1 cellular context compared by ENCODE assay signal in the genomic region with DNA sequence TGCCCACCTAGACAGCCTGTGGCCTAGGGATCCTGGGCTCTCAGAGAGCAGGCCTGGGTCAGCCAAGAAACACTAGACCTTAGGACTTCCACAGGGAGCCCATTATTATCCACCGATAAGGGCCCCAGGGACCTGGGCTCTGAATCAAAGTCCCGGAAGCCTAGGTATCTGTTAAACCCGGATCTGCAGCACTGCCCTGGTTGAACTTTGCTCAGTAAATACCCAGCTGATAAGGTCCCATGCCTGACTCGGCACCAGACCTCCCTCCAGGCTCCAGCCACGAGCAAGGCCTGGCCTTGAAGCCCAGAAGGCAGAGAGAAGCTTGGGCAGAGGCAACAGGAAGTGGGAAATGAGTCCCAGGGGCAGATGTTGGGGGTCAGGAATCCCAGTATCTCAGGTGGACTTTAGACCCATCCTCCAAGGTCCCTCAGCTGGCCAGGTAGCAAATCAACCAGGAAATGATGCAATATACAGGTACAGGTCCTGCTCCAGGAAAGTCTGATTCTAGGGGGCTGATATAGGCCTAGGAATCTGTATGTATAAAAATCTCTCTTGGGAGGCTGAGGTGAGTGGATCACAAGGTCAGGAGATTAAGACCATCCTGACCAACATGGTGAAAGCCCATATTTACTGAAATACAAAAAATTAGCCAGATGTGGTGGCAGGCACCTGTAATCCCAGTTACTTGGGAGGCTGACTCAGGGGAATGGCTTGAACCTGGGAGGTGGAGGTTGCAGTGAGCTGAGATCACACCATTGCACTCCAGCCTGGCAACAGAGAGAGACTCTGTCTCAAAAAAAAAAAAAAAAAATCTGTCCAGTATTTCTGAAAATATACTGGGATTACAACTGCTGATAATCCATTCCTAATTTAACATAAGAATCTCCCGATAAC.
TF ChIP-seq lines count a peak whose summit lies in the region.

No MANE protein-coding gene starts in this region.

TF ChIP-seq in HepG2, 621 proteins besides CTCF, POLR2A, EP300 and RAD21 (continued from another document and continues in another):
- TF ChIP-seq ZNF468 (CRISPR knock-in tag; IDR thresholded peaks at IDR 0.05): no peak
- peak; percentile 89 for TF ChIP-seq CBFB (CRISPR knock-in tag; IDR thresholded peaks at IDR 0.05)
- TF ChIP-seq ZNF337 (CRISPR knock-in tag; IDR thresholded peaks at IDR 0.05; ENCODE audit: borderline replicate concordance, low read depth): peak; percentile 66; the same call in 1 of the 2 replicates
- TF ChIP-seq ZNF124 (CRISPR knock-in tag; IDR thresholded peaks at IDR 0.05): peak; percentile 89
- TF ChIP-seq PCBP2 (optimal IDR thresholded peaks at IDR 0.05; ENCODE audit: low read depth, low read length, poor library complexity, severe bottlenecking): no peak
- TF ChIP-seq, protein P1, sequence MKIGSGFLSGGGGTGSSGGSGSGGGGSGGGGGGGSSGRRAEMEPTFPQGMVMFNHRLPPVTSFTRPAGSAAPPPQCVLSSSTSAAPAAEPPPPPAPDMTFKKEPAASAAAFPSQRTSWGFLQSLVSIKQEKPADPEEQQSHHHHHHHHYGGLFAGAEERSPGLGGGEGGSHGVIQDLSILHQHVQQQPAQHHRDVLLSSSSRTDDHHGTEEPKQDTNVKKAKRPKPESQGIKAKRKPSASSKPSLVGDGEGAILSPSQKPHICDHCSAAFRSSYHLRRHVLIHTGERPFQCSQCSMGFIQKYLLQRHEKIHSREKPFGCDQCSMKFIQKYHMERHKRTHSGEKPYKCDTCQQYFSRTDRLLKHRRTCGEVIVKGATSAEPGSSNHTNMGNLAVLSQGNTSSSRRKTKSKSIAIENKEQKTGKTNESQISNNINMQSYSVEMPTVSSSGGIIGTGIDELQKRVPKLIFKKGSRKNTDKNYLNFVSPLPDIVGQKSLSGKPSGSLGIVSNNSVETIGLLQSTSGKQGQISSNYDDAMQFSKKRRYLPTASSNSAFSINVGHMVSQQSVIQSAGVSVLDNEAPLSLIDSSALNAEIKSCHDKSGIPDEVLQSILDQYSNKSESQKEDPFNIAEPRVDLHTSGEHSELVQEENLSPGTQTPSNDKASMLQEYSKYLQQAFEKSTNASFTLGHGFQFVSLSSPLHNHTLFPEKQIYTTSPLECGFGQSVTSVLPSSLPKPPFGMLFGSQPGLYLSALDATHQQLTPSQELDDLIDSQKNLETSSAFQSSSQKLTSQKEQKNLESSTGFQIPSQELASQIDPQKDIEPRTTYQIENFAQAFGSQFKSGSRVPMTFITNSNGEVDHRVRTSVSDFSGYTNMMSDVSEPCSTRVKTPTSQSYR (CRISPR knock-in tag; IDR thresholded peaks at IDR 0.05; ENCODE audit: borderline replicate concordance): peak; percentile 79; the same call in 1 of the 2 replicates
- peak; percentile 84 for TF ChIP-seq THAP11 (CRISPR knock-in tag; IDR thresholded peaks at IDR 0.05)
- TF ChIP-seq, protein P2, sequence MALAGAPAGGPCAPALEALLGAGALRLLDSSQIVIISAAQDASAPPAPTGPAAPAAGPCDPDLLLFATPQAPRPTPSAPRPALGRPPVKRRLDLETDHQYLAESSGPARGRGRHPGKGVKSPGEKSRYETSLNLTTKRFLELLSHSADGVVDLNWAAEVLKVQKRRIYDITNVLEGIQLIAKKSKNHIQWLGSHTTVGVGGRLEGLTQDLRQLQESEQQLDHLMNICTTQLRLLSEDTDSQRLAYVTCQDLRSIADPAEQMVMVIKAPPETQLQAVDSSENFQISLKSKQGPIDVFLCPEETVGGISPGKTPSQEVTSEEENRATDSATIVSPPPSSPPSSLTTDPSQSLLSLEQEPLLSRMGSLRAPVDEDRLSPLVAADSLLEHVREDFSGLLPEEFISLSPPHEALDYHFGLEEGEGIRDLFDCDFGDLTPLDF (CRISPR knock-in tag; IDR thresholded peaks at IDR 0.05): peak; percentile 79; the same call in 1 of the 2 replicates
- peak; percentile 96 for TF ChIP-seq CCDC6 (CRISPR knock-in tag; IDR thresholded peaks at IDR 0.05)
- TF ChIP-seq, protein P3, sequence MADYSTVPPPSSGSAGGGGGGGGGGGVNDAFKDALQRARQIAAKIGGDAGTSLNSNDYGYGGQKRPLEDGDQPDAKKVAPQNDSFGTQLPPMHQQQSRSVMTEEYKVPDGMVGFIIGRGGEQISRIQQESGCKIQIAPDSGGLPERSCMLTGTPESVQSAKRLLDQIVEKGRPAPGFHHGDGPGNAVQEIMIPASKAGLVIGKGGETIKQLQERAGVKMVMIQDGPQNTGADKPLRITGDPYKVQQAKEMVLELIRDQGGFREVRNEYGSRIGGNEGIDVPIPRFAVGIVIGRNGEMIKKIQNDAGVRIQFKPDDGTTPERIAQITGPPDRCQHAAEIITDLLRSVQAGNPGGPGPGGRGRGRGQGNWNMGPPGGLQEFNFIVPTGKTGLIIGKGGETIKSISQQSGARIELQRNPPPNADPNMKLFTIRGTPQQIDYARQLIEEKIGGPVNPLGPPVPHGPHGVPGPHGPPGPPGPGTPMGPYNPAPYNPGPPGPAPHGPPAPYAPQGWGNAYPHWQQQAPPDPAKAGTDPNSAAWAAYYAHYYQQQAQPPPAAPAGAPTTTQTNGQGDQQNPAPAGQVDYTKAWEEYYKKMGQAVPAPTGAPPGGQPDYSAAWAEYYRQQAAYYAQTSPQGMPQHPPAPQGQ (CRISPR knock-in tag; IDR thresholded peaks at IDR 0.05; ENCODE audit: borderline replicate concordance): peak; percentile 68; the same call in 1 of the 2 replicates
- TF ChIP-seq, protein P4, sequence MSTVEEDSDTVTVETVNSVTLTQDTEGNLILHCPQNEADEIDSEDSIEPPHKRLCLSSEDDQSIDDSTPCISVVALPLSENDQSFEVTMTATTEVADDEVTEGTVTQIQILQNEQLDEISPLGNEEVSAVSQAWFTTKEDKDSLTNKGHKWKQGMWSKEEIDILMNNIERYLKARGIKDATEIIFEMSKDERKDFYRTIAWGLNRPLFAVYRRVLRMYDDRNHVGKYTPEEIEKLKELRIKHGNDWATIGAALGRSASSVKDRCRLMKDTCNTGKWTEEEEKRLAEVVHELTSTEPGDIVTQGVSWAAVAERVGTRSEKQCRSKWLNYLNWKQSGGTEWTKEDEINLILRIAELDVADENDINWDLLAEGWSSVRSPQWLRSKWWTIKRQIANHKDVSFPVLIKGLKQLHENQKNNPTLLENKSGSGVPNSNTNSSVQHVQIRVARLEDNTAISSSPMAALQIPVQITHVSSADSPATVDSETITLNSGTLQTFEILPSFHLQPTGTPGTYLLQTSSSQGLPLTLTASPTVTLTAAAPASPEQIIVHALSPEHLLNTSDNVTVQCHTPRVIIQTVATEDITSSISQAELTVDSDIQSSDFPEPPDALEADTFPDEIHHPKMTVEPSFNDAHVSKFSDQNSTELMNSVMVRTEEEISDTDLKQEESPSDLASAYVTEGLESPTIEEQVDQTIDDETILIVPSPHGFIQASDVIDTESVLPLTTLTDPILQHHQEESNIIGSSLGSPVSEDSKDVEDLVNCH (CRISPR knock-in tag; IDR thresholded peaks at IDR 0.05): no peak
- peak; percentile 88; the same call in 1 of the 2 replicates for TF ChIP-seq NFKBIZ (CRISPR knock-in tag; IDR thresholded peaks at IDR 0.05)
- TF ChIP-seq ZNF431 (CRISPR knock-in tag; IDR thresholded peaks at IDR 0.05; ENCODE audit: borderline replicate concordance, low read depth): peak; percentile 85; the same call in 1 of the 2 replicates
- TF ChIP-seq ZNF430 (CRISPR knock-in tag; IDR thresholded peaks at IDR 0.05): peak; percentile 97
- peak; percentile 92 for TF ChIP-seq NR2C2 (CRISPR knock-in tag; IDR thresholded peaks at IDR 0.05; ENCODE audit: borderline replicate concordance)
- TF ChIP-seq, protein P5, sequence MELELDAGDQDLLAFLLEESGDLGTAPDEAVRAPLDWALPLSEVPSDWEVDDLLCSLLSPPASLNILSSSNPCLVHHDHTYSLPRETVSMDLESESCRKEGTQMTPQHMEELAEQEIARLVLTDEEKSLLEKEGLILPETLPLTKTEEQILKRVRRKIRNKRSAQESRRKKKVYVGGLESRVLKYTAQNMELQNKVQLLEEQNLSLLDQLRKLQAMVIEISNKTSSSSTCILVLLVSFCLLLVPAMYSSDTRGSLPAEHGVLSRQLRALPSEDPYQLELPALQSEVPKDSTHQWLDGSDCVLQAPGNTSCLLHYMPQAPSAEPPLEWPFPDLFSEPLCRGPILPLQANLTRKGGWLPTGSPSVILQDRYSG (CRISPR knock-in tag; IDR thresholded peaks at IDR 0.05): 0 out of 2 replicates have a peak, but pooled peaks have one; percentile 72
- TF ChIP-seq HNRNPH1 (optimal IDR thresholded peaks at IDR 0.05; ENCODE audit: low read depth, low read length): no peak
- no peak for TF ChIP-seq ZKSCAN5 (CRISPR knock-in tag; IDR thresholded peaks at IDR 0.05)
- peak; percentile 92; the same call in 1 of the 2 replicates for TF ChIP-seq NFKB2 (CRISPR knock-in tag; IDR thresholded peaks at IDR 0.05; ENCODE audit: borderline replicate concordance)
- 0 out of 2 replicates have a peak, but pooled peaks have one; percentile 28 for TF ChIP-seq ZNF674 (CRISPR knock-in tag; IDR thresholded peaks at IDR 0.05; ENCODE audit: low read depth)
- peak; percentile 92 for TF ChIP-seq HIVEP1 (CRISPR knock-in tag; IDR thresholded peaks at IDR 0.05)
- TF ChIP-seq PHF21A (CRISPR knock-in tag; IDR thresholded peaks at IDR 0.05): peak; percentile 99
- TF ChIP-seq PRMT3 (CRISPR knock-in tag; IDR thresholded peaks at IDR 0.05; ENCODE audit: borderline replicate concordance, low read depth): peak; percentile 66; the same call in 1 of the 2 replicates
- peak; percentile 89; the same call in 1 of the 2 replicates for TF ChIP-seq SOX13 (IDR thresholded peaks at IDR 0.05)
- TF ChIP-seq SOX13 (CRISPR knock-in tag; conservative IDR thresholded peaks at IDR 0.05 in 1 of 2, IDR thresholded peaks at IDR 0.05 in 1 of 2): peak in 1 of 2 experiments; percentile 91; a peak in 2 of 4 replicates
- no peak for TF ChIP-seq SRSF9 (IDR thresholded peaks at IDR 0.05; ENCODE audit: borderline replicate concordance, insufficient read depth, low read depth, low read length, poor library complexity, severe bottlenecking)
- TF ChIP-seq ZNF552 (CRISPR knock-in tag; IDR thresholded peaks at IDR 0.05; ENCODE audit: borderline replicate concordance): peak; percentile 80; the same call in 1 of the 2 replicates
- TF ChIP-seq ZFP90 (CRISPR knock-in tag; IDR thresholded peaks at IDR 0.05; ENCODE audit: borderline replicate concordance): peak; percentile 89; the same call in 1 of the 2 replicates
- TF ChIP-seq, protein P6, sequence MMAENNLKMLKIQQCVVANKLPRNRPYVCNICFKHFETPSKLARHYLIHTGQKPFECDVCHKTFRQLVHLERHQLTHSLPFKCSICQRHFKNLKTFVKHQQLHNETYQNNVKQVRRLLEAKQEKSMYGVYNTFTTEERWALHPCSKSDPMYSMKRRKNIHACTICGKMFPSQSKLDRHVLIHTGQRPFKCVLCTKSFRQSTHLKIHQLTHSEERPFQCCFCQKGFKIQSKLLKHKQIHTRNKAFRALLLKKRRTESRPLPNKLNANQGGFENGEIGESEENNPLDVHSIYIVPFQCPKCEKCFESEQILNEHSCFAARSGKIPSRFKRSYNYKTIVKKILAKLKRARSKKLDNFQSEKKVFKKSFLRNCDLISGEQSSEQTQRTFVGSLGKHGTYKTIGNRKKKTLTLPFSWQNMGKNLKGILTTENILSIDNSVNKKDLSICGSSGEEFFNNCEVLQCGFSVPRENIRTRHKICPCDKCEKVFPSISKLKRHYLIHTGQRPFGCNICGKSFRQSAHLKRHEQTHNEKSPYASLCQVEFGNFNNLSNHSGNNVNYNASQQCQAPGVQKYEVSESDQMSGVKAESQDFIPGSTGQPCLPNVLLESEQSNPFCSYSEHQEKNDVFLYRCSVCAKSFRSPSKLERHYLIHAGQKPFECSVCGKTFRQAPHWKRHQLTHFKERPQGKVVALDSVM (CRISPR knock-in tag; IDR thresholded peaks at IDR 0.05): peak; percentile 82
- no peak; the same call in 1 of the 2 replicates for TF ChIP-seq ISX (CRISPR knock-in tag; conservative IDR thresholded peaks at IDR 0.05)
- TF ChIP-seq ZNF34 (CRISPR knock-in tag; IDR thresholded peaks at IDR 0.05; ENCODE audit: borderline replicate concordance): no peak; the same call in 1 of the 2 replicates
- peak; percentile 40; the same call in 1 of the 2 replicates for TF ChIP-seq ZNF263 (CRISPR knock-in tag; IDR thresholded peaks at IDR 0.05)
- TF ChIP-seq HNF4G (IDR thresholded peaks at IDR 0.05; ENCODE audit: borderline replicate concordance, low read depth, low read length): peak; percentile 97
- TF ChIP-seq HNF4G (CRISPR knock-in tag; IDR thresholded peaks at IDR 0.05; ENCODE audit: borderline replicate concordance, low read depth): peak; percentile 99
- TF ChIP-seq, protein P7, sequence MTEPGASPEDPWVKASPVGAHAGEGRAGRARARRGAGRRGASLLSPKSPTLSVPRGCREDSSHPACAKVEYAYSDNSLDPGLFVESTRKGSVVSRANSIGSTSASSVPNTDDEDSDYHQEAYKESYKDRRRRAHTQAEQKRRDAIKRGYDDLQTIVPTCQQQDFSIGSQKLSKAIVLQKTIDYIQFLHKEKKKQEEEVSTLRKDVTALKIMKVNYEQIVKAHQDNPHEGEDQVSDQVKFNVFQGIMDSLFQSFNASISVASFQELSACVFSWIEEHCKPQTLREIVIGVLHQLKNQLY (CRISPR knock-in tag; IDR thresholded peaks at IDR 0.05): peak; percentile 97
- peak; percentile 97 for TF ChIP-seq FOXO1 (CRISPR knock-in tag; IDR thresholded peaks at IDR 0.05)
- TF ChIP-seq SOX5 (CRISPR knock-in tag; IDR thresholded peaks at IDR 0.05; ENCODE audit: borderline replicate concordance): peak; percentile 90
- TF ChIP-seq GABPA (IDR thresholded peaks at IDR 0.05; ENCODE audit: low read depth, low read length): 0 out of 2 replicates have a peak, but pooled peaks have one; percentile 7
- no peak for TF ChIP-seq GABPA (CRISPR knock-in tag; IDR thresholded peaks at IDR 0.05; ENCODE audit: low read depth)
- TF ChIP-seq KMT2A (CRISPR knock-in tag; IDR thresholded peaks at IDR 0.05): peak; percentile 59; the same call in 1 of the 2 replicates
- TF ChIP-seq, protein P8, sequence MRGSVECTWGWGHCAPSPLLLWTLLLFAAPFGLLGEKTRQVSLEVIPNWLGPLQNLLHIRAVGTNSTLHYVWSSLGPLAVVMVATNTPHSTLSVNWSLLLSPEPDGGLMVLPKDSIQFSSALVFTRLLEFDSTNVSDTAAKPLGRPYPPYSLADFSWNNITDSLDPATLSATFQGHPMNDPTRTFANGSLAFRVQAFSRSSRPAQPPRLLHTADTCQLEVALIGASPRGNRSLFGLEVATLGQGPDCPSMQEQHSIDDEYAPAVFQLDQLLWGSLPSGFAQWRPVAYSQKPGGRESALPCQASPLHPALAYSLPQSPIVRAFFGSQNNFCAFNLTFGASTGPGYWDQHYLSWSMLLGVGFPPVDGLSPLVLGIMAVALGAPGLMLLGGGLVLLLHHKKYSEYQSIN (CRISPR knock-in tag; IDR thresholded peaks at IDR 0.05; ENCODE audit: borderline replicate concordance): no peak
- TF ChIP-seq MAZ (IDR thresholded peaks at IDR 0.05; ENCODE audit: borderline replicate concordance, low read depth, low read length): no peak
- peak; percentile 70; the same call in 1 of the 2 replicates for TF ChIP-seq MAZ (CRISPR knock-in tag; IDR thresholded peaks at IDR 0.05; ENCODE audit: low read depth)
- peak; percentile 93 for TF ChIP-seq ZMYM3 (CRISPR knock-in tag; IDR thresholded peaks at IDR 0.05)
